15 cellular contexts compared by ENCODE assay signal in the genomic region with DNA sequence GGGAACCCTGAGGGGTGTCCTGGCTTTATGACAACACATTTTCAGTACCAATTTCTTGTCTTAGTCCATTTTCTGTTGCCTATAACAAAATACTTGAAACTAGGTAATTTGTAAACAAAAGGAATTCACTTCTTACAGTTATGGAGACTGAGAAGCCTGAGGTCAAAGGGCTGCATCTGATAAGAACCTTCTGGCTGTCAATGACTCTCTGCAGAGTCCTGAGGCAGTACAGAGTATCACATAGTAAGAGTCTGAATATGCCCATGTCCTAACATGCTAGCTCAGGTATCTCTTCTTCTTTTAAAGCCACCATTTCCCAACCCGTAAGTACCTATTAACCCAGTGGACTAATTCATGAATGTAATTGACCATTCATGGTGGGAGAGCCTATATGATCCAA.
"Had no signal": no experiment of that assay in that cellular context is flagged by ENCODE, and none has a peak within 500 bp of the region (broad histone marks: within the 10 kb centered on the region; RNA-seq: fewer than 3 reads in every experiment).

No MANE protein-coding gene starts in this region.

- H3K27ac ChIP-seq: colonic mucosa, esophagus muscularis mucosa, foreskin keratinocyte, gastroesophageal sphincter, heart right ventricle, left lung, lower lobe of right lung had no signal

- H3K36me3 ChIP-seq: colonic mucosa, esophagus muscularis mucosa, gastroesophageal sphincter, heart right ventricle, left lung, lower lobe of right lung had no signal

- H3K27me3 ChIP-seq: colonic mucosa, esophagus muscularis mucosa, foreskin keratinocyte, gastroesophageal sphincter, heart right ventricle, left lung had no signal

- ATAC-seq: foreskin keratinocyte, gastroesophageal sphincter, heart right ventricle, left cardiac atrium, left lung, left ventricle myocardium superior, lower lobe of right lung, mucosa of descending colon had no signal

- H3K4me3 ChIP-seq: colonic mucosa, esophagus muscularis mucosa, gastroesophageal sphincter, heart right ventricle, left lung, lower lobe of right lung, mucosa of descending colon had no signal

- DNase-seq: colonic mucosa; cortex of kidney; effector CD8-positive, alpha-beta T cell; foreskin keratinocyte; heart right ventricle; hippocampal formation; left cardiac atrium; left lung; left ventricle myocardium superior; lower lobe of right lung; mesenchymal stem cell; mucosa of descending colon; naive B cell had no signal

- H3K9me3 ChIP-seq: colonic mucosa, lower lobe of right lung had no signal

- H3K4me1 ChIP-seq: colonic mucosa, esophagus muscularis mucosa, foreskin keratinocyte, gastroesophageal sphincter, heart right ventricle, left lung, lower lobe of right lung had no signal
